ENCODE assay signal across 1 cellular context in the genomic region with DNA sequence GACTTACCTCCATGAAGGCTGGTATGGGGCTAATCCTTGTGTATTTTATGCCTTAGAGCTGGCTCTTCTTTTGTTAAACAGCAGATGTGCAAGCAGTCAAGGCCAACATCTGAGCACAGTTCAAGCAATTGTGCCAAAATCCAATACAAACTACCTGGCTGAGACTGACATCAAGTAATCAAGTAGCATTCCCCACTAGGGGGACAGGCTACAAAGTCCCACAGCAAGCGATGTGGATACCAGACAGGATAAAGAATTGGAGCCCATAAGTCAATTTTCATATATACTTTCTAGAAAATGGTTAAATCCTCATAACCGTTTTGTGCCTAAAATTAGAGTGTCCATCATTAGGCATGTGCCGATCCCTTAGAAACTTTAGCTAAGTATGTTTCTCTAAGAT.
TF ChIP-seq lines count a peak whose summit lies in the region.

No MANE protein-coding gene starts in this region.

TF ChIP-seq in HepG2, 621 proteins besides CTCF, POLR2A, EP300 and RAD21 (continued from another document):
- TF ChIP-seq ZNF24 (IDR thresholded peaks at IDR 0.05) (no peak), ZNF225 (CRISPR knock-in tag; IDR thresholded peaks at IDR 0.05) (no peak), KLF13 (CRISPR knock-in tag; IDR thresholded peaks at IDR 0.05) (no peak), TEAD3 (CRISPR knock-in tag; optimal IDR thresholded peaks at IDR 0.05; ENCODE audit: borderline replicate concordance) (no peak)
